Comparison of ENCODE assay signal across 16 cellular contexts in genomic region chr2:127594116-127594591, GRCh38. TPM values are rescaled to one million over a fixed set of nuclear protein-coding genes. Genes with fewer than 3 reads are reported as not detected.
DNase-seq lines count a peak whose midpoint lies in the region; TF ChIP-seq lines count a peak whose summit lies in the region.
"Had no signal": no experiment of that assay in that cellular context is flagged by ENCODE, and none has a peak within 500 bp of the region (broad histone marks: within the 10 kb centered on the region; RNA-seq: fewer than 3 reads in every experiment).

No MANE protein-coding gene starts in this region.

- peaks cover 4% of the 10 kb centered on the region for H3K4me1 Mint-ChIP-seq in activated naive CD4-positive, alpha-beta T cell treated with anti-CD3 and anti-CD28 coated beads for 36 hours (ENCODE audit: low read depth)

- no peaks in the 10 kb centered on the region for H3K9me3 ChIP-seq in Peyer's patch
- no peaks in the 10 kb centered on the region for H3K9me3 ChIP-seq in transverse colon
- H3K9me3 ChIP-seq: A549 had no signal

- peaks cover 1% of the 10 kb centered on the region for H3K9me3 Mint-ChIP-seq in activated naive CD4-positive, alpha-beta T cell treated with anti-CD3 and anti-CD28 coated beads for 36 hours

- no peak overlapping the region for H3K27ac ChIP-seq in Peyer's patch
- H3K27ac ChIP-seq in transverse colon = no peak overlapping the region
- H3K27ac ChIP-seq: A549, C4-2B, KMS-11, PC-9 had no signal

- H3K36me3 ChIP-seq in Peyer's patch (peaks cover 0 to 54% (median 0%) of the 10 kb centered on the region in 3 donors), transverse colon (peaks cover 0 to under 1% (median 0%) of the 10 kb centered on the region in 4 donors)

- 80 to 95% methylated on average over 1 to 10 of the region's 10 CpGs for WGBS in transverse colon (ENCODE audit: low coverage in 1 of 2), 2 donors

- TF ChIP-seq POLR2A in Peyer's patch (IDR thresholded peaks at IDR 0.05) (no peak), transverse colon (IDR thresholded peaks at IDR 0.05) (no peak)

- CTCF ChIA-PET in activated naive CD4-positive, alpha-beta T cell treated with anti-CD3 and anti-CD28 coated beads for 36 hours (lab: Charles Lee) = interaction anchor here (0.6 to 6.9 kb wide), 5 partner anchors 10 to 90 kb away, joined by 3 to 145 read pairs (median 4); partner anchors contain the start of gene GPR17

- peak; percentile 2 for DNase-seq in activated naive CD4-positive, alpha-beta T cell treated with anti-CD3 and anti-CD28 coated beads for 36 hours
- DNase-seq in activated naive CD4-positive, alpha-beta T cell treated with Interleukin-2 at 50 U/mL for 16 hours = no peak
- DNase-seq in Peyer's patch = peak; percentile 10 to 38 (median 33)
- peak; percentile 64 for DNase-seq in mesenteric fat pad (ENCODE audit: low spot score)
- DNase-seq in transverse colon = peak; percentile 2
- no peak for DNase-seq in stimulated activated CD4-positive, alpha-beta T cell treated with anti-CD3 and anti-CD28 coated beads, Interleukin-4, amount 100 ng/mL, for 24 hours
- DNase-seq in NCI-H1436 (lab: John Stamatoyannopoulos, UW) = no peak
- no peak for DNase-seq in KG1 (lab: John Stamatoyannopoulos, UW)
- DNase-seq: GOT3, NCI-H2081 treated with DMSO at 0.1 percent for 48 hours, NCI-H524, PC-9 had no signal

- TF ChIP-seq EP300 in transverse colon (IDR thresholded peaks at IDR 0.05; ENCODE audit: low read depth) = no peak

- H3K4me3 ChIP-seq in Peyer's patch (no peak overlapping the region), transverse colon (no peak overlapping the region)
- H3K4me3 ChIP-seq: A549, PC-9 had no signal

- H3K27me3 Mint-ChIP-seq in activated naive CD4-positive, alpha-beta T cell treated with anti-CD3 and anti-CD28 coated beads for 36 hours (ENCODE audit: low read depth) = no peaks in the 10 kb centered on the region

- in situ Hi-C loops in transverse colon (cut with MboI; ENCODE audit: low pct_ligation_motif_present in 1 of 4, low pct_unique_long_range_greater_than_20kb in 1 of 4, low sequenced_read_pairs in 3 of 4) = no loop called here

- H3K27me3 ChIP-seq in Peyer's patch = no peaks in the 10 kb centered on the region
- no peaks in the 10 kb centered on the region for H3K27me3 ChIP-seq in transverse colon

- H3K4me1 ChIP-seq in Peyer's patch = no peaks in the 10 kb centered on the region
- no peaks in the 10 kb centered on the region for H3K4me1 ChIP-seq in transverse colon
- H3K4me1 ChIP-seq: A549 had no signal

- H3K36me3 Mint-ChIP-seq in activated naive CD4-positive, alpha-beta T cell treated with anti-CD3 and anti-CD28 coated beads for 36 hours (ENCODE audit: low read depth) = no peaks in the 10 kb centered on the region

- no peak overlapping the region for H3K27ac Mint-ChIP-seq in activated naive CD4-positive, alpha-beta T cell treated with anti-CD3 and anti-CD28 coated beads for 36 hours

- no peak overlapping the region for H3K4me3 Mint-ChIP-seq in activated naive CD4-positive, alpha-beta T cell treated with anti-CD3 and anti-CD28 coated beads for 36 hours

- no peak for TF ChIP-seq CTCF in Peyer's patch (IDR thresholded peaks at IDR 0.05)
- no peak for TF ChIP-seq CTCF in transverse colon (IDR thresholded peaks at IDR 0.05)

- intact Hi-C loops in activated naive CD4-positive, alpha-beta T cell treated with anti-CD3 and anti-CD28 coated beads for 36 hours (cut with micrococcal nuclease) = loop anchor here (5.0 to 10.0 kb wide), 2 partner anchors 433 to 641 kb away; partner anchors contain the start of gene SAP130
- intact Hi-C loops in transverse colon (cut with DNase I; ENCODE audit: low total_unique reads) = loop anchor here (5.0 kb wide), 1 partner anchor 98 kb away; no protein-coding TSS in a partner anchor

RNA-seq across cellular contexts. Expression of gene GPR17, which starts 51.8 kb away (rescaled TPM):
- total RNA-seq in activated naive CD4-positive, alpha-beta T cell treated with anti-CD3 and anti-CD28 coated beads for 36 hours = not detected
- total RNA-seq in Peyer's patch (not detected), mesenteric fat pad (not detected), transverse colon (under 1 TPM in 1 of 4 donors, not detected in 3; 0.14 TPM)
- total RNA-seq: MCF 10A, PC-9 had no signal

RNA-seq across cellular contexts. Expression of gene MYO7B, which starts 58.7 kb away (rescaled TPM):
- under 1 TPM; 0.37 to 0.41 TPM for total RNA-seq in activated naive CD4-positive, alpha-beta T cell treated with anti-CD3 and anti-CD28 coated beads for 36 hours
- 1,000 to 10,000 TPM in 1 of 4 donors, 100 to 1,000 TPM in 3; 214 to 1,039 (median 594) TPM for total RNA-seq in Peyer's patch
- total RNA-seq in mesenteric fat pad = 2.1 TPM
- 100 to 1,000 TPM; 242 to 637 (median 280) TPM for total RNA-seq in transverse colon
- total RNA-seq: MCF 10A, PC-9 had no signal

Comparison
In these comparisons a context has a peak if more than half of its experiments do, and no peak if none do; other contexts are left out.
1. DNase-seq: peak in activated naive CD4-positive, alpha-beta T cell treated with anti-CD3 and anti-CD28 coated beads for 36 hours (single experiment), Peyer's patch (3 of 3), mesenteric fat pad (single experiment) and transverse colon (single experiment); none in activated naive CD4-positive, alpha-beta T cell treated with Interleukin-2 at 50 U/mL for 16 hours (single experiment), stimulated activated CD4-positive, alpha-beta T cell treated with anti-CD3 and anti-CD28 coated beads, Interleukin-4, amount 100 ng/mL, for 24 hours (single experiment), NCI-H1436 (single experiment) and KG1 (single experiment).
2. RNA of gene MYO7B, which starts 58.7 kb away (total RNA-seq): 214 to 1,039 TPM in Peyer's patch and 242 to 637 TPM in transverse colon; 2.1 TPM in mesenteric fat pad (single experiment) and 0.37 to 0.41 TPM in activated naive CD4-positive, alpha-beta T cell treated with anti-CD3 and anti-CD28 coated beads for 36 hours; every median in the first group is over 10 times any median in the second.